ENCODE assay signal across 1 cellular context in genomic region chr5:172508471-172509404, GRCh38.
TF ChIP-seq lines count a peak whose summit lies in the region.

No MANE protein-coding gene starts in this region.

TF ChIP-seq in HepG2, 621 proteins besides CTCF, POLR2A, EP300 and RAD21 (continued from another document):
- TF ChIP-seq ZBTB4 (CRISPR knock-in tag; IDR thresholded peaks at IDR 0.05; ENCODE audit: borderline replicate concordance) (no peak), ZNF737 (CRISPR knock-in tag; IDR thresholded peaks at IDR 0.05; ENCODE audit: borderline replicate concordance) (no peak), NR2F6 (IDR thresholded peaks at IDR 0.05) (no peak), NR2F6 (CRISPR knock-in tag; IDR thresholded peaks at IDR 0.05) (no peak), KMT2B (CRISPR knock-in tag; IDR thresholded peaks at IDR 0.05) (no peak), POLR2AphosphoS2 (IDR thresholded peaks at IDR 0.05; ENCODE audit: low read depth, low read length) (no peak), ZNF317 (CRISPR knock-in tag; IDR thresholded peaks at IDR 0.05) (no peak), ZNF850 (CRISPR knock-in tag; conservative IDR thresholded peaks at IDR 0.05) (no peak), ATF4 (CRISPR knock-in tag; IDR thresholded peaks at IDR 0.05) (no peak), ZFP36L1 (CRISPR knock-in tag; IDR thresholded peaks at IDR 0.05) (no peak), ZIK1 (CRISPR knock-in tag; IDR thresholded peaks at IDR 0.05; ENCODE audit: borderline replicate concordance, low read depth) (no peak)
- TF ChIP-seq, protein P1, sequence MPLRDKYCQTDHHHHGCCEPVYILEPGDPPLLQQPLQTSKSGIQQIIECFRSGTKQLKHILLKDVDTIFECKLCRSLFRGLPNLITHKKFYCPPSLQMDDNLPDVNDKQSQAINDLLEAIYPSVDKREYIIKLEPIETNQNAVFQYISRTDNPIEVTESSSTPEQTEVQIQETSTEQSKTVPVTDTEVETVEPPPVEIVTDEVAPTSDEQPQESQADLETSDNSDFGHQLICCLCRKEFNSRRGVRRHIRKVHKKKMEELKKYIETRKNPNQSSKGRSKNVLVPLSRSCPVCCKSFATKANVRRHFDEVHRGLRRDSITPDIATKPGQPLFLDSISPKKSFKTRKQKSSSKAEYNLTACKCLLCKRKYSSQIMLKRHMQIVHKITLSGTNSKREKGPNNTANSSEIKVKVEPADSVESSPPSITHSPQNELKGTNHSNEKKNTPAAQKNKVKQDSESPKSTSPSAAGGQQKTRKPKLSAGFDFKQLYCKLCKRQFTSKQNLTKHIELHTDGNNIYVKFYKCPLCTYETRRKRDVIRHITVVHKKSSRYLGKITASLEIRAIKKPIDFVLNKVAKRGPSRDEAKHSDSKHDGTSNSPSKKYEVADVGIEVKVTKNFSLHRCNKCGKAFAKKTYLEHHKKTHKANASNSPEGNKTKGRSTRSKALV (CRISPR knock-in tag; IDR thresholded peaks at IDR 0.05): no peak
- TF ChIP-seq, protein P2, sequence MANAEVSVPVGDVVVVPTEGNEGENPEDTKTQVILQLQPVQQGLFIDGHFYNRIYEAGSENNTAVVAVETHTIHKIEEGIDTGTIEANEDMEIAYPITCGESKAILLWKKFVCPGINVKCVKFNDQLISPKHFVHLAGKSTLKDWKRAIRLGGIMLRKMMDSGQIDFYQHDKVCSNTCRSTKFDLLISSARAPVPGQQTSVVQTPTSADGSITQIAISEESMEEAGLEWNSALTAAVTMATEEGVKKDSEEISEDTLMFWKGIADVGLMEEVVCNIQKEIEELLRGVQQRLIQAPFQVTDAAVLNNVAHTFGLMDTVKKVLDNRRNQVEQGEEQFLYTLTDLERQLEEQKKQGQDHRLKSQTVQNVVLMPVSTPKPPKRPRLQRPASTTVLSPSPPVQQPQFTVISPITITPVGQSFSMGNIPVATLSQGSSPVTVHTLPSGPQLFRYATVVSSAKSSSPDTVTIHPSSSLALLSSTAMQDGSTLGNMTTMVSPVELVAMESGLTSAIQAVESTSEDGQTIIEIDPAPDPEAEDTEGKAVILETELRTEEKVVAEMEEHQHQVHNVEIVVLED (CRISPR knock-in tag; IDR thresholded peaks at IDR 0.05; ENCODE audit: borderline replicate concordance): no peak
